In the genomic region with DNA sequence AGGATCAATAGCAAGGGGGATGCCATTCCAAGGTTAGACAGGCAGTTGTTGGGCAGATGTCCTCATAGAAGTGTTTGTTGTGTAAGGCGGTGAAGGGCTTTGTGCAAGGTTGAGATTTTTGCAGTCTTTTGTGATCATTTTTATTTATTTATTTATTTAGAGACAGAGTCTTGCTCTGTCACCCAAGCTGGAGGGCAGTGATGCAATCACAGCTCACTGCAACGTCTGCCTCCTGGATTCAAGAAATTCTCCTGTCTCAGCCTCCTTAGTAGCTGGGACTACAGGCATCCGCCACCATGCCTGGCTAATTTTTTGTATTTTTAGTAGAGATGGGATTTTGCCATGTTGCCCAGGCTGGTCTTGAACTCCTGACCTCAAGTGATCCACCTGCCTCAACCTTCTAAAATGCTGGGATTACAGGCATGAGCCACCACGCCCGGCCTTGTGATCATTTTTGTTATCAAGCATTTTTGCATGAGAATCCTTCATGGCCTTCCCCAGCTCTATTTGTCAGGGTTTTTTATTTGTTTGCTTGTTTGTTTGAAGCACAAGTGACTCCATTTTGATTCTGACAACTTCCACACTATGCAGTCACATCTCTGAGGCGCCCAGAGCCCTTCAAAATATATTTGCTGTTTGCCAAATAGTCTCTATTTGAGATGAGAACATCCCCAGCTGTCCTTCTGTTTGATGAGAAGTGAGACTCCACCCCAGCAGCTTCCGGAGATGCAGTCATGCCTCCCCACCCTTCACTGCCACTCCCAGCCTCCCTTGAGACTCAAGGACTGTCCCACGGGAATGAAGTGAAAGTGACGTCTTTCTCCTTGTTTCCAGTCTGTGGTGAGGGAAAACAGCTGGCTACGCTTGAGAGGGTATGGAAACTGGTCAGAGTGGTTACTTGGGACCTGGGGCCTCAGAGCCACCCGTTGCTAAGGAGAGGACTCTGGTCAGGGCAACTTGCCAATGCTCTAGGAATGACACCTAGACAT, we compare ENCODE assay signal across 7 cellular contexts. TPM values are rescaled to one million over a fixed set of nuclear protein-coding genes. Genes with fewer than 3 reads are reported as not detected.
DNase-seq lines count a peak whose midpoint lies in the region; ATAC-seq and TF ChIP-seq lines count a peak whose summit lies in the region.

No MANE protein-coding gene starts in this region.

- no peak for TF ChIP-seq POLR2A in GM18505 (IDR thresholded peaks at IDR 0.05; ENCODE audit: borderline replicate concordance, extremely low read depth, insufficient read depth, insufficient read length)

- peaks cover 2% of the 10 kb centered on the region for H3K4me1 Mint-ChIP-seq in progenitor cell of endocrine pancreas (ENCODE audit: low read depth)

- peak overlapping the region; percentile 33 for H3K27ac Mint-ChIP-seq in progenitor cell of endocrine pancreas

- H3K27me3 Mint-ChIP-seq in progenitor cell of endocrine pancreas: no peaks in the 10 kb centered on the region

- H3K4me3 ChIP-seq in coronary artery: no peak overlapping the region

- no peak overlapping the region for H3K4me3 Mint-ChIP-seq in progenitor cell of endocrine pancreas (ENCODE audit: low read depth)

- DNase-seq in NCI-H2107 (lab: John Stamatoyannopoulos, UW) (peak; percentile 77), coronary artery (ENCODE audit: low spot score) (peak; percentile 89), progenitor cell of endocrine pancreas (ENCODE audit: low spot score, unreplicated experiment) (no peak), SKM-1 (lab: John Stamatoyannopoulos, UW; ENCODE audit: unreplicated experiment) (no peak)
- DNase-seq in stimulated activated CD4-positive, alpha-beta T cell treated with anti-CD3 and anti-CD28 coated beads, Interleukin-4, amount 100 ng/mL, for 1 hour: no peak

- ATAC-seq in GM18505 (IDR thresholded peaks at IDR 0.05; ENCODE audit: unreplicated experiment): peak; percentile 59
- ATAC-seq in HG02588 (IDR thresholded peaks at IDR 0.05; ENCODE audit: unreplicated experiment): peak; percentile 70

- TF ChIP-seq CTCF in coronary artery (IDR thresholded peaks at IDR 0.05) (no peak), progenitor cell of endocrine pancreas (IDR thresholded peaks at IDR 0.05; ENCODE audit: unreplicated experiment) (no peak)

- peaks cover 15% of the 10 kb centered on the region for H3K36me3 Mint-ChIP-seq in progenitor cell of endocrine pancreas (ENCODE audit: insufficient read depth)

- peak overlapping the region; percentile 65 to 77 for H3K27ac ChIP-seq in coronary artery

- no peaks in the 10 kb centered on the region for H3K9me3 Mint-ChIP-seq in progenitor cell of endocrine pancreas (ENCODE audit: low read depth)

RNA-seq across cellular contexts. Expression of gene TMEM50B, which starts 38.0 kb away (rescaled TPM):
- total RNA-seq in progenitor cell of endocrine pancreas: 39.4 and 39.9 TPM in 2 replicates

RNA-seq across cellular contexts. Expression of gene IFNGR2, which starts 38.6 kb away (rescaled TPM):
- total RNA-seq in progenitor cell of endocrine pancreas: 63.0 and 65.3 TPM in 2 replicates

RNA-seq across cellular contexts. Expression of gene DNAJC28, which starts 49.7 kb away (rescaled TPM):
- 4.9 and 5.5 TPM in 2 replicates for total RNA-seq in progenitor cell of endocrine pancreas

Comparison
In these comparisons a context has a peak if more than half of its experiments do, and no peak if none do; other contexts are left out.
1. DNase-seq: peak in NCI-H2107 (single experiment) and coronary artery (single experiment); none in progenitor cell of endocrine pancreas (single experiment), SKM-1 (single experiment) and stimulated activated CD4-positive, alpha-beta T cell treated with anti-CD3 and anti-CD28 coated beads, Interleukin-4, amount 100 ng/mL, for 1 hour (single experiment).